ENCODE assay signal across 17 cellular contexts in genomic region chr2:186274936-186275575, GRCh38.
DNase-seq lines count a peak whose midpoint lies in the region; FAIRE-seq and TF ChIP-seq lines count a peak whose summit lies in the region.
"Had no signal": no experiment of that assay in that cellular context is flagged by ENCODE, and none has a peak within 500 bp of the region (broad histone marks: within the 10 kb centered on the region; RNA-seq: fewer than 3 reads in every experiment).

No MANE protein-coding gene starts in this region.

- no peak for FAIRE-seq in HTR-8/SVneo (lab: Jason Lieb, UNC)

- no peaks in the 10 kb centered on the region for H3K4me1 Mint-ChIP-seq in nephron progenitor cell
- peaks cover 7% of the 10 kb centered on the region for H3K4me1 Mint-ChIP-seq in mesothelial cell of epicardium
- H3K4me1 Mint-ChIP-seq in glutamatergic neuron (ENCODE audit: low read depth, unreplicated experiment): no peaks in the 10 kb centered on the region
- H3K4me1 Mint-ChIP-seq: stimulated activated memory B cell treated with anti-CD40 and anti-IgM and Interleukin-4, amounts not matched to agents 10 μg/mL and 1 μg/mL and 100 μg/mL, for 72 hours had no signal

- TF ChIP-seq CTCF in nephron progenitor cell (IDR thresholded peaks at IDR 0.05) (no peak), mesothelial cell of epicardium (IDR thresholded peaks at IDR 0.05; ENCODE audit: unreplicated experiment) (no peak), glutamatergic neuron (IDR thresholded peaks at IDR 0.05; ENCODE audit: partially characterized antibody, unreplicated experiment) (no peak)

- peak; percentile 47 for DNase-seq in AG20443 (ENCODE audit: low spot score)
- peak; percentile 1 for DNase-seq in HTR-8/SVneo (ENCODE audit: insufficient read length, low spot score)
- peak; percentile 65 for DNase-seq in dedifferentiated amniotic fluid mesenchymal stem cell (ENCODE audit: extremely low spot score)
- DNase-seq in nephron progenitor cell: no peak
- no peak for DNase-seq in stimulated activated naive CD4-positive, alpha-beta T cell treated with Interleukin-2 at 50 U/mL for 16 hours (lab: John Stamatoyannopoulos, UW)
- no peak for DNase-seq in NCI-H2227 (lab: John Stamatoyannopoulos, UW; ENCODE audit: unreplicated experiment)
- DNase-seq in mesothelial cell of epicardium (ENCODE audit: low spot score in 2 of 2, unreplicated experiment in 2 of 2): no peak
- DNase-seq in glutamatergic neuron: no peak
- DNase-seq: activated CD4-positive, alpha-beta T cell treated with anti-CD3 and anti-CD28 coated beads, Interleukin-2, amount 50 U/mL, for 4 hours; activated effector memory CD4-positive, alpha-beta T cell treated with Interleukin-2 at 50 U/mL for 16 hours; NCI-H1436; NCI-H510A treated with DMSO at 0.1 percent for 48 hours; psoas muscle; RPMI8226; stimulated activated CD4-positive, alpha-beta T cell treated with anti-CD3 and anti-CD28 coated beads, Interleukin-2, amount 100 ng/mL, for 48 hours; T-helper 9 cell had no signal

- H3K27me3 Mint-ChIP-seq in nephron progenitor cell (ENCODE audit: low read depth, poor library complexity) (peaks cover 1% of the 10 kb centered on the region), mesothelial cell of epicardium (ENCODE audit: low read depth) (no peaks in the 10 kb centered on the region), glutamatergic neuron (ENCODE audit: unreplicated experiment) (no peaks in the 10 kb centered on the region)
- H3K27me3 Mint-ChIP-seq: stimulated activated memory B cell treated with anti-CD40 and anti-IgM and Interleukin-4, amounts not matched to agents 10 μg/mL and 1 μg/mL and 100 μg/mL, for 72 hours had no signal

- H3K9me3 Mint-ChIP-seq in nephron progenitor cell: peaks cover 12% of the 10 kb centered on the region
- H3K9me3 Mint-ChIP-seq in mesothelial cell of epicardium: peaks cover 15% of the 10 kb centered on the region
- no peaks in the 10 kb centered on the region for H3K9me3 Mint-ChIP-seq in glutamatergic neuron (ENCODE audit: unreplicated experiment)

- peak overlapping the region; percentile 30 for H3K27ac Mint-ChIP-seq in nephron progenitor cell
- no peak overlapping the region for H3K27ac Mint-ChIP-seq in mesothelial cell of epicardium
- H3K27ac Mint-ChIP-seq in glutamatergic neuron (ENCODE audit: unreplicated experiment): no peak overlapping the region
- H3K27ac Mint-ChIP-seq: stimulated activated memory B cell treated with anti-CD40 and anti-IgM and Interleukin-4, amounts not matched to agents 10 μg/mL and 1 μg/mL and 100 μg/mL, for 72 hours had no signal

- H3K36me3 Mint-ChIP-seq in nephron progenitor cell (ENCODE audit: low read depth) (peaks cover 5% of the 10 kb centered on the region), mesothelial cell of epicardium (peaks cover 5% of the 10 kb centered on the region), glutamatergic neuron (ENCODE audit: unreplicated experiment) (peaks cover 4% of the 10 kb centered on the region)

- H3K4me3 Mint-ChIP-seq in nephron progenitor cell (no peak overlapping the region), mesothelial cell of epicardium (no peak overlapping the region), glutamatergic neuron (ENCODE audit: unreplicated experiment) (no peak overlapping the region)
- H3K4me3 Mint-ChIP-seq: stimulated activated memory B cell treated with anti-CD40 and anti-IgM and Interleukin-4, amounts not matched to agents 10 μg/mL and 1 μg/mL and 100 μg/mL, for 72 hours had no signal

Comparison
In these comparisons a context has a peak if more than half of its experiments do, and no peak if none do; other contexts are left out.
1. DNase-seq: peak in AG20443 (single experiment), HTR-8/SVneo (single experiment) and dedifferentiated amniotic fluid mesenchymal stem cell (single experiment); none in nephron progenitor cell (single experiment), stimulated activated naive CD4-positive, alpha-beta T cell treated with Interleukin-2 at 50 U/mL for 16 hours (single experiment), NCI-H2227 (single experiment), mesothelial cell of epicardium (0 of 2) and glutamatergic neuron (single experiment).